In the genomic region with DNA sequence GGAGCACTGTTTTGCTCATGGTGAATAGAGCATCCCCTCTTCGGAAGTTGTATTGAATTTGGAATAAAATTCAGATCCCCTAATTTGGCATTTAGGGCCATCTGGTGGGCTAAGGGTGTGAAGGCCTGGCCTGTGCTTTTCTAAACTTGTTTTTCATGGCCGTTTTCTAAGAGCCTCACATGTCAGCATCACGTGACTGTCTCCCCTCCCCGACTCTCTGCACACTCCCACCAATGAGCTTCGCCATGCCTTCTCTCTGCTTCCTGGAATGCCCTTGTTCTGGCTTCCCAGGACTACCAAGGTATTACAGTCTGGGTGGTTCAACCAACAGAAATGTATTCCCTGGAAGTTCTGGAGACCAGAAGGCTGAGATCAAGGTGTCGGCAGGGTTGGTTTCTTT, we compare ENCODE assay signal across 20 cellular contexts.
DNase-seq lines count a peak whose midpoint lies in the region; ATAC-seq, FAIRE-seq and TF ChIP-seq lines count a peak whose summit lies in the region.
"Had no signal": no experiment of that assay in that cellular context is flagged by ENCODE, and none has a peak within 500 bp of the region (broad histone marks: within the 10 kb centered on the region; RNA-seq: fewer than 3 reads in every experiment).

No MANE protein-coding gene starts in this region.

- H3F3A ChIP-seq in neural progenitor cell (ENCODE audit: low read depth) = no peaks in the 10 kb centered on the region

- no peaks in the 10 kb centered on the region for H3K27me3 Mint-ChIP-seq in endodermal cell (ENCODE audit: insufficient read depth)
- peaks cover 5% of the 10 kb centered on the region for H3K27me3 Mint-ChIP-seq in neural progenitor cell (ENCODE audit: insufficient read depth, low read depth)

- no peak for TF ChIP-seq POLR2A in A549 (IDR thresholded peaks at IDR 0.05; ENCODE audit: low read length)

- H3K36me3 ChIP-seq in endodermal cell (ENCODE audit: control insufficient read depth, insufficient read depth, low read length) = peaks cover 17% of the 10 kb centered on the region
- H3K36me3 ChIP-seq in neural progenitor cell = no peaks in the 10 kb centered on the region
- H3K36me3 ChIP-seq: HAP-1 had no signal

- TF ChIP-seq CTCF in A549 (IDR thresholded peaks at IDR 0.05) = no peak
- TF ChIP-seq CTCF in endodermal cell (conservative IDR thresholded peaks at IDR 0.05) = peak; percentile 35
- TF ChIP-seq CTCF in neural progenitor cell (IDR thresholded peaks at IDR 0.05) = no peak

- H4K20me1 ChIP-seq in neural progenitor cell (ENCODE audit: low read depth) = no peaks in the 10 kb centered on the region

- H3K4me1 Mint-ChIP-seq in endodermal cell (peaks cover 3% of the 10 kb centered on the region), neural progenitor cell (no peaks in the 10 kb centered on the region)
- H3K4me1 Mint-ChIP-seq: B cell had no signal

- TF ChIP-seq RAD21 in A549 (conservative IDR thresholded peaks at IDR 0.05 in 1 of 2, IDR thresholded peaks at IDR 0.05 in 1 of 2) = no peak

- TF ChIP-seq EP300 in A549 (IDR thresholded peaks at IDR 0.05) = no peak

- H3K27ac Mint-ChIP-seq in endodermal cell = no peak overlapping the region
- no peak overlapping the region for H3K27ac Mint-ChIP-seq in neural progenitor cell
- H3K27ac Mint-ChIP-seq: B cell; CD4-positive, alpha-beta T cell; HFFc6 had no signal

- H3K9me3 Mint-ChIP-seq in endodermal cell = peaks cover 15% of the 10 kb centered on the region
- H3K9me3 Mint-ChIP-seq in neural progenitor cell = peaks cover 8% of the 10 kb centered on the region

- CTCF ChIA-PET in A549 (lab: Yijun Ruan, JAX) = interaction anchor here (1.1 kb wide), 1 partner anchor 23 kb away, joined by 3 read pairs; no protein-coding TSS in a partner anchor

- DNase-seq in A549 (ENCODE audit: low read depth in 1 of 2, low spot score in 1 of 2) (no peak), HT1080 (ENCODE audit: low read depth) (peak; percentile 11), endodermal cell (no peak), neural progenitor cell (ENCODE audit: low spot score) (no peak), NCI-H2107 treated with DMSO at 0.1 percent for 48 hours (lab: John Stamatoyannopoulos, UW; ENCODE audit: unreplicated experiment) (no peak), frontal cortex (ENCODE audit: low spot score in 2 of 2) (no peak), NCI-H2107 (lab: John Stamatoyannopoulos, UW) (no peak)
- DNase-seq: 8988T; ACHN; C1 segment of cervical spinal cord; CD4-positive, alpha-beta T cell; DMS79; GM23248; HFFc6; IMR-90 had no signal

- H3K9me3 ChIP-seq in A549 = peaks cover 3% of the 10 kb centered on the region; the same call in 1 of the 3 replicates
- peaks cover 23% of the 10 kb centered on the region for H3K9me3 ChIP-seq in endodermal cell (ENCODE audit: control insufficient read depth, low read length)
- H3K9me3 ChIP-seq in neural progenitor cell (ENCODE audit: low read depth) = peaks cover 6% of the 10 kb centered on the region
- H3K9me3 ChIP-seq: HAP-1 had no signal

- H3K4me1 ChIP-seq in A549 (no peaks in the 10 kb centered on the region), endodermal cell (ENCODE audit: control insufficient read depth, insufficient read depth, low read length) (no peaks in the 10 kb centered on the region), neural progenitor cell (no peaks in the 10 kb centered on the region)

- H3K27me3 ChIP-seq in endodermal cell (ENCODE audit: control insufficient read depth, insufficient read depth, low read length, poor library complexity, severe bottlenecking) (no peaks in the 10 kb centered on the region), neural progenitor cell (no peaks in the 10 kb centered on the region)

- POLR2A ChIA-PET in A549 (lab: Yijun Ruan, JAX) = no interaction called here

- H3K4me3 Mint-ChIP-seq in endodermal cell (no peak overlapping the region), neural progenitor cell (no peak overlapping the region)
- H3K4me3 Mint-ChIP-seq: B cell; CD4-positive, alpha-beta T cell; HFFc6 had no signal

- H3K27ac ChIP-seq in A549 (no peak overlapping the region), endodermal cell (ENCODE audit: low read depth, low read length) (no peak overlapping the region), neural progenitor cell (no peak overlapping the region)
- H3K27ac ChIP-seq: GM23248, HL-60 had no signal

- FAIRE-seq in A549 (lab: Jason Lieb, UNC) (no peak), frontal cortex (lab: Jason Lieb, UNC) (no peak)
- FAIRE-seq: GM12878, GM18507 had no signal

- H3K4me2 ChIP-seq in A549 = no peak overlapping the region
- H3K4me2 ChIP-seq in neural progenitor cell = no peak overlapping the region

- no peak overlapping the region for H3K9ac ChIP-seq in endodermal cell (ENCODE audit: extremely low read depth, low read length, poor library complexity, severe bottlenecking)
- H3K9ac ChIP-seq in neural progenitor cell = no peak overlapping the region
- H3K9ac ChIP-seq: GM23248 had no signal

- peak overlapping the region; percentile 42 for H2AFZ ChIP-seq in neural progenitor cell (replicated peaks)
- H2AFZ ChIP-seq: GM23248 had no signal

- H3K36me3 Mint-ChIP-seq in endodermal cell (ENCODE audit: low read depth) (peaks cover 74% of the 10 kb centered on the region), neural progenitor cell (no peaks in the 10 kb centered on the region)

- no peaks in the 10 kb centered on the region for H3K79me2 ChIP-seq in neural progenitor cell (ENCODE audit: low read depth)

- ATAC-seq in A549 = no peak
- ATAC-seq: GM12878 had no signal

- WGBS in A549 (ENCODE audit: missing lambda C conversion rate) = 18% methylated on average over 6 of the region's 6 CpGs
- 83 to 94% methylated on average over 5 to 6 of the region's 6 CpGs for WGBS in endodermal cell (ENCODE audit: insufficient coverage in 1 of 2, insufficient read length in 1 of 2), 2 experiments

- no peak overlapping the region for H3K4me3 ChIP-seq in A549
- H3K4me3 ChIP-seq in endodermal cell (ENCODE audit: low read length) = no peak overlapping the region
- no peak overlapping the region for H3K4me3 ChIP-seq in neural progenitor cell
- H3K4me3 ChIP-seq: GM12878, GM23248, HAP-1 had no signal

TF ChIP-seq in A549, 52 proteins besides CTCF, POLR2A, EP300 and RAD21:
- no peak for TF ChIP-seq TP53 (CRISPR knock-in tag; IDR thresholded peaks at IDR 0.05)
- no peak for TF ChIP-seq KDM5A (IDR thresholded peaks at IDR 0.05)
- TF ChIP-seq FOSL2 (IDR thresholded peaks at IDR 0.05) = no peak
- no peak for TF ChIP-seq FOSL2 (CRISPR knock-in tag; IDR thresholded peaks at IDR 0.05)
- no peak for TF ChIP-seq NPAS2 (CRISPR knock-in tag; IDR thresholded peaks at IDR 0.05; ENCODE audit: borderline replicate concordance)
- no peak for TF ChIP-seq ZC3H11A (IDR thresholded peaks at IDR 0.05)
- TF ChIP-seq, protein P1, sequence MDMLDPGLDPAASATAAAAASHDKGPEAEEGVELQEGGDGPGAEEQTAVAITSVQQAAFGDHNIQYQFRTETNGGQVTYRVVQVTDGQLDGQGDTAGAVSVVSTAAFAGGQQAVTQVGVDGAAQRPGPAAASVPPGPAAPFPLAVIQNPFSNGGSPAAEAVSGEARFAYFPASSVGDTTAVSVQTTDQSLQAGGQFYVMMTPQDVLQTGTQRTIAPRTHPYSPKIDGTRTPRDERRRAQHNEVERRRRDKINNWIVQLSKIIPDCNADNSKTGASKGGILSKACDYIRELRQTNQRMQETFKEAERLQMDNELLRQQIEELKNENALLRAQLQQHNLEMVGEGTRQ (IDR thresholded peaks at IDR 0.05) = peak; percentile 55
